8 cellular contexts compared by ENCODE assay signal in the genomic region with DNA sequence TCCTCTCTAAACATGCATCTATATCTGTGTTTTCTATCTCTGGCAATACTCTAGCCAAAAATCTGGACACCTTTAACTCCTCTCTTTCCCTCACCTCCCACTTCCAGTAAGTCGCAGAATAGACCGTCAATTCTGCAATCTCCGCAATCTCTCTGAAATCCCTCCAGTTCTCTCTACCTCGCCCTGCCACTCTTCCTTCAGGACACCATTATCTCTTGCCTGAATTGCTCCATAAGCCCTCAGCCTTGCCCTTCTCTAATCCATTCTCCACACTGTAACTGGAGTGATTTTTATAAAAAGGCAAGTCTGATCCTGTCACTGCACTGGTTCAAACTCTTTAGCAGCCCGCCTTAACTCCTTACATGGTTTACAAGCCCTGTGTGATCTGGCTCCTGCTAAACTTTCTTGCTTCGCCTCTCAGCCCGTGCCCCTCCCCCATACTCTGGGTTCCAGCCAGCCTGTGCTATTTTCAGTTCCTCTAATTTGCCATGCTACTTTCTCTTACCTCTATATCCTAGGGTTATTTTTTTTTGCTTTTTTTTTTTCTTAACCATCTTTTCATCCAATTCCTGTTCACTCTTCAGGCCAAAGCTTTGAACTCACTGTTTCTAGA.
A peak's percentile ranks its signal among the peaks of the same experiment; 100 is the strongest.
DNase-seq lines count a peak whose midpoint lies in the region; ATAC-seq, FAIRE-seq and TF ChIP-seq lines count a peak whose summit lies in the region.
"Not testable (repeated sequence)": the region's sequence is repeated elsewhere in the genome, so short reads cannot be mapped to it uniquely, and the experiment has no call there.

No MANE protein-coding gene starts in this region.

- not testable (repeated sequence) for H3K27me3 ChIP-seq in H1 (replicated peaks in 1 of 4; ENCODE audit: control insufficient read depth in 3 of 4, extremely low read depth in 1 of 4, insufficient read depth in 3 of 4, low read length in 3 of 4); upper lobe of right lung

- DNase-seq in H1 (ENCODE audit: low read depth in 1 of 2, low spot score in 2 of 2); left cardiac atrium; mucosa of descending colon; upper lobe of right lung: not testable (repeated sequence)

- H3K23me2 ChIP-seq in H1 (ENCODE audit: low read depth, low read length), result not testable (repeated sequence)

- not testable (repeated sequence) for H4K20me1 ChIP-seq in H1 (replicated peaks in 1 of 2; ENCODE audit: control insufficient read depth in 1 of 2, insufficient read depth in 2 of 2, low read length in 2 of 2)

- intact Hi-C loops in left cardiac atrium (cut with DNase I); mucosa of descending colon (cut with DNase I, micrococcal nuclease); upper lobe of right lung (cut with DNase I): not testable (repeated sequence)

- H3K9me3 ChIP-seq in H1 (ENCODE audit: insufficient read depth in 2 of 2, low read depth in 1 of 2, low read length in 1 of 2); mucosa of descending colon; upper lobe of right lung: not testable (repeated sequence)

- FAIRE-seq in H1 (lab: Jason Lieb, UNC), result peak; percentile 79

- H4K8ac ChIP-seq in H1 (ENCODE audit: extremely low read depth, insufficient read depth, low read length), result not testable (repeated sequence)

- not testable (repeated sequence) for H3K56ac ChIP-seq in H1 (replicated peaks; ENCODE audit: insufficient read length, low read depth, low read length)

- not testable (repeated sequence) for H2BK15ac ChIP-seq in H1 (ENCODE audit: low read length)

- H3K14ac ChIP-seq in H1 (ENCODE audit: insufficient read length), result not testable (repeated sequence)

- CTCF ChIA-PET in H1 (lab: Charles Lee; ENCODE audit: partially characterized antibody), result not testable (repeated sequence)

- not testable (repeated sequence) for H2AFZ ChIP-seq in H1 (ENCODE audit: low read length)

- not testable (repeated sequence) for H3K23ac ChIP-seq in H1 (ENCODE audit: insufficient read length)

- not testable (repeated sequence) for H3K4me1 ChIP-seq in H1 (replicated peaks in 1 of 4; ENCODE audit: control insufficient read depth in 3 of 4, insufficient read depth in 4 of 4, low read length in 3 of 4); mucosa of descending colon (ENCODE audit: low read depth); upper lobe of right lung

- H2AK5ac ChIP-seq in H1 (ENCODE audit: low read depth, low read length), result not testable (repeated sequence)

- not testable (repeated sequence) for H3K4ac ChIP-seq in H1 (replicated peaks; ENCODE audit: insufficient read length, low read depth, low read length)

- H3K18ac ChIP-seq in H1 (ENCODE audit: extremely low read depth, low read length), result not testable (repeated sequence)

- not testable (repeated sequence) for H4K91ac ChIP-seq in H1 (replicated peaks; ENCODE audit: insufficient read length, low read length)

- H3K79me1 ChIP-seq in H1 (ENCODE audit: low read depth, low read length), result not testable (repeated sequence)

- not testable (repeated sequence) for H2BK12ac ChIP-seq in H1 (ENCODE audit: low read depth, low read length)

- not testable (repeated sequence) for H2BK20ac ChIP-seq in H1 (ENCODE audit: low read length)

- H3K27ac ChIP-seq in H1 (ENCODE audit: low read depth, low read length); upper lobe of right lung: not testable (repeated sequence)

- H2BK120ac ChIP-seq in H1 (replicated peaks; ENCODE audit: low read depth, low read length), result not testable (repeated sequence)

- not testable (repeated sequence) for H3K36me3 ChIP-seq in H1 (ENCODE audit: control insufficient read depth in 2 of 4, insufficient read depth in 4 of 4, low read length in 3 of 4); mucosa of descending colon (ENCODE audit: low read depth); upper lobe of right lung

- not testable (repeated sequence) for H3K9ac ChIP-seq in H1 (replicated peaks in 1 of 4; ENCODE audit: extremely low read depth in 1 of 4, low read depth in 3 of 4, low read length in 3 of 4)

- whole genome bisulfite sequencing in H1 (ENCODE audit: extremely low coverage in 1 of 2, insufficient coverage in 1 of 2, insufficient read length in 1 of 2, insufficient replicate concordance in 2 of 2, low coverage in 1 of 2, low lambda C conversion rate in 2 of 2, missing lambda C conversion rate in 1 of 2), 2 experiments, result no CpG with 5 or more reads among the region's 7 CpGs

- not testable (repeated sequence) for TF ChIP-seq RAD21 in H1 (IDR thresholded peaks at IDR 0.05 in 1 of 2, conservative IDR thresholded peaks at IDR 0.05 in 1 of 2; ENCODE audit: low read depth in 2 of 2, low read length in 2 of 2)

- not testable (repeated sequence) for H3K79me2 ChIP-seq in H1 (ENCODE audit: control insufficient read depth in 1 of 2, insufficient read depth in 2 of 2, low read length in 2 of 2)

- not testable (repeated sequence) for H4K5ac ChIP-seq in H1 (ENCODE audit: insufficient read length, low read depth, low read length)

- H2BK5ac ChIP-seq in H1 (ENCODE audit: low read depth, low read length), result not testable (repeated sequence)

- ATAC-seq in GM18511 (IDR thresholded peaks at IDR 0.05; ENCODE audit: unreplicated experiment), result peak; percentile 44
- ATAC-seq in GM19438 (IDR thresholded peaks at IDR 0.05; ENCODE audit: low read depth, unreplicated experiment), result peak; percentile 72
- peak; percentile 58 for ATAC-seq in HG02798 (IDR thresholded peaks at IDR 0.05; ENCODE audit: poor library complexity, unreplicated experiment)
- ATAC-seq in HG03565 (IDR thresholded peaks at IDR 0.05; ENCODE audit: unreplicated experiment), result peak; percentile 46
- ATAC-seq in left cardiac atrium, result peak; percentile 81 to 87
- ATAC-seq in mucosa of descending colon, result peak; percentile 58
- ATAC-seq in upper lobe of right lung, result peak; percentile 87

- H3K4me3 ChIP-seq in H1 (ENCODE audit: extremely low read depth in 1 of 4, insufficient read depth in 2 of 4, low read depth in 3 of 4, low read length in 4 of 4); mucosa of descending colon; upper lobe of right lung: not testable (repeated sequence)

- TF ChIP-seq EP300 in H1 (IDR thresholded peaks at IDR 0.05; ENCODE audit: borderline replicate concordance in 1 of 2, low read depth in 2 of 2, low read length in 2 of 2), result not testable (repeated sequence)

- TF ChIP-seq POLR2A in H1 (IDR thresholded peaks at IDR 0.05; ENCODE audit: control extremely low read depth in 1 of 2, low read depth in 2 of 2, low read length in 2 of 2), result not testable (repeated sequence)

- TF ChIP-seq CTCF in H1 (IDR thresholded peaks at IDR 0.05; ENCODE audit: control extremely low read depth in 1 of 3, insufficient read depth in 1 of 3, low read depth in 1 of 3, low read length in 3 of 3); mucosa of descending colon (IDR thresholded peaks at IDR 0.05); upper lobe of right lung (IDR thresholded peaks at IDR 0.05): not testable (repeated sequence)

- H3K4me2 ChIP-seq in H1 (ENCODE audit: insufficient read depth in 1 of 2, low read depth in 2 of 2, low read length in 2 of 2), result not testable (repeated sequence)

- POLR2A ChIA-PET in H1 (lab: Charles Lee; ENCODE audit: partially characterized antibody), result not testable (repeated sequence)
